In the genomic region with DNA sequence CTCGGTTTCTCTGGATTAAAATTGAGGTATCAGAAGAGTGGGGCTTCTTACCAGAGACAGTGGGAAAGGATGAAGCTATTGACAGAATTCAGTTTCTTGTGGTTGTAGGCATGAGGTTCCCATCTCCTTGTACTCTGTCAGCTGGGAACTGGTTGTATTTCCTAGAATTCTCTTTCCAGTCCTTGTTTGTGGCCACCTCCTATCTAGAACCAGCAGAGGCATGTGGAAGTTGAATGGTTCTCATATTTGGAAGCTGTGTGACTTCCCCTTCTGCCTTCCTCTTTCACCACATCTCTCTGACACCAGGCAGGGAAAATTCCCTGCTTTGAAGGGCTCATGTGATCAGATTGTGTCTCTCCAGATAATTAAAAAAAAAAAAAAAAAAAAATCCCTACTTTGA, we compare ENCODE assay signal across 17 cellular contexts.
DNase-seq lines count a peak whose midpoint lies in the region; ATAC-seq and TF ChIP-seq lines count a peak whose summit lies in the region.
"Had no signal": no experiment of that assay in that cellular context is flagged by ENCODE, and none has a peak within 500 bp of the region (broad histone marks: within the 10 kb centered on the region; RNA-seq: fewer than 3 reads in every experiment).

No MANE protein-coding gene starts in this region.

- no peaks in the 10 kb centered on the region for H3K9me3 Mint-ChIP-seq in HFFc6
- H3K9me3 Mint-ChIP-seq in endothelial cell (ENCODE audit: unreplicated experiment): no peaks in the 10 kb centered on the region
- peaks cover 7% of the 10 kb centered on the region for H3K9me3 Mint-ChIP-seq in osteocyte (ENCODE audit: unreplicated experiment)
- H3K9me3 Mint-ChIP-seq in activated CD4-positive, alpha-beta memory T cell treated with anti-CD3 and anti-CD28 coated beads for 36 hours: peaks cover 8% of the 10 kb centered on the region
- H3K9me3 Mint-ChIP-seq: nephron progenitor cell had no signal

- no peaks in the 10 kb centered on the region for H3K36me3 ChIP-seq in SJCRH30
- H3K36me3 ChIP-seq: sigmoid colon had no signal

- no peak for TF ChIP-seq CTCF in HFFc6 (IDR thresholded peaks at IDR 0.05)
- no peak for TF ChIP-seq CTCF in endothelial cell (IDR thresholded peaks at IDR 0.05; ENCODE audit: unreplicated experiment)
- TF ChIP-seq CTCF in osteocyte (IDR thresholded peaks at IDR 0.05): no peak

- no peaks in the 10 kb centered on the region for H3K9me3 ChIP-seq in SJCRH30 (replicated peaks)
- H3K9me3 ChIP-seq: body of pancreas, sigmoid colon had no signal

- H3K4me3 Mint-ChIP-seq in HFFc6 (no peak overlapping the region), endothelial cell (ENCODE audit: unreplicated experiment) (no peak overlapping the region), osteocyte (ENCODE audit: unreplicated experiment) (no peak overlapping the region)
- H3K4me3 Mint-ChIP-seq in activated CD4-positive, alpha-beta memory T cell treated with anti-CD3 and anti-CD28 coated beads for 36 hours: no peak overlapping the region
- H3K4me3 Mint-ChIP-seq: activated CD4-positive, alpha-beta memory T cell treated with anti-CD3 and anti-CD28 coated beads, Interleukin-2, amount 10 ng/mL, durations not matched to agents 7 days and 5 days; CD14-positive monocyte; nephron progenitor cell had no signal

- H3K27me3 ChIP-seq in SJCRH30: no peaks in the 10 kb centered on the region
- H3K27me3 ChIP-seq: body of pancreas, sigmoid colon had no signal

- POLR2A ChIA-PET in activated CD4-positive, alpha-beta memory T cell treated with anti-CD3 and anti-CD28 coated beads for 36 hours (lab: Charles Lee): no interaction called here

- DNase-seq in HFFc6 (peak; percentile 25), SJCRH30 (no peak), endothelial cell (ENCODE audit: low spot score) (no peak), osteocyte (ENCODE audit: extremely low spot score, unreplicated experiment) (no peak), D341Med (ENCODE audit: low spot score) (no peak), NCI-H1694 (lab: John Stamatoyannopoulos, UW) (no peak)
- no peak for DNase-seq in activated CD4-positive, alpha-beta memory T cell treated with anti-CD3 and anti-CD28 coated beads for 36 hours
- DNase-seq: activated CD4-positive, alpha-beta memory T cell treated with anti-CD3 and anti-CD28 coated beads, Interleukin-2, amount 10 ng/mL, durations not matched to agents 7 days and 5 days; body of pancreas; effector CD4-positive, alpha-beta T cell; NCI-H187; NCI-H526; nephron progenitor cell; sigmoid colon; stimulated activated naive CD4-positive, alpha-beta T cell had no signal

- intact Hi-C loops in activated CD4-positive, alpha-beta memory T cell treated with anti-CD3 and anti-CD28 coated beads for 36 hours (cut with micrococcal nuclease): no loop called here

- H3K4me1 ChIP-seq in SJCRH30: peaks cover 17% of the 10 kb centered on the region
- H3K4me1 ChIP-seq: body of pancreas had no signal

- no peak overlapping the region for H3K4me3 ChIP-seq in SJCRH30
- H3K4me3 ChIP-seq: body of pancreas, sigmoid colon had no signal

- H3K27ac Mint-ChIP-seq in HFFc6 (peak overlapping the region; percentile 77), endothelial cell (ENCODE audit: unreplicated experiment) (peak overlapping the region; percentile 13), osteocyte (ENCODE audit: unreplicated experiment) (peak overlapping the region; percentile 93)
- H3K27ac Mint-ChIP-seq in activated CD4-positive, alpha-beta memory T cell treated with anti-CD3 and anti-CD28 coated beads for 36 hours: no peak overlapping the region
- H3K27ac Mint-ChIP-seq: activated CD4-positive, alpha-beta memory T cell treated with anti-CD3 and anti-CD28 coated beads, Interleukin-2, amount 10 ng/mL, durations not matched to agents 7 days and 5 days; CD14-positive monocyte had no signal

- H3K27me3 Mint-ChIP-seq in HFFc6 (ENCODE audit: insufficient read depth) (no peaks in the 10 kb centered on the region), endothelial cell (ENCODE audit: unreplicated experiment) (peaks cover 5% of the 10 kb centered on the region), osteocyte (ENCODE audit: unreplicated experiment) (no peaks in the 10 kb centered on the region)
- H3K27me3 Mint-ChIP-seq in activated CD4-positive, alpha-beta memory T cell treated with anti-CD3 and anti-CD28 coated beads for 36 hours: no peaks in the 10 kb centered on the region
- H3K27me3 Mint-ChIP-seq: activated CD4-positive, alpha-beta memory T cell treated with anti-CD3 and anti-CD28 coated beads, Interleukin-2, amount 10 ng/mL, durations not matched to agents 7 days and 5 days had no signal

- ATAC-seq in GM19351 (IDR thresholded peaks at IDR 0.05; ENCODE audit: unreplicated experiment): no peak
- ATAC-seq: body of pancreas had no signal

- H3K4me1 Mint-ChIP-seq in HFFc6 (ENCODE audit: low read depth) (peaks cover 61% of the 10 kb centered on the region), endothelial cell (ENCODE audit: unreplicated experiment) (peaks cover 8% of the 10 kb centered on the region), osteocyte (ENCODE audit: unreplicated experiment) (peaks cover 54% of the 10 kb centered on the region)
- H3K4me1 Mint-ChIP-seq in activated CD4-positive, alpha-beta memory T cell treated with anti-CD3 and anti-CD28 coated beads for 36 hours (ENCODE audit: low read depth): no peaks in the 10 kb centered on the region
- H3K4me1 Mint-ChIP-seq: activated CD4-positive, alpha-beta memory T cell treated with anti-CD3 and anti-CD28 coated beads, Interleukin-2, amount 10 ng/mL, durations not matched to agents 7 days and 5 days; CD14-positive monocyte; nephron progenitor cell had no signal

- CTCF ChIA-PET in activated CD4-positive, alpha-beta memory T cell treated with anti-CD3 and anti-CD28 coated beads for 36 hours (lab: Charles Lee): no interaction called here

- H3K27ac ChIP-seq in SJCRH30: peak overlapping the region; percentile 17
- H3K27ac ChIP-seq: body of pancreas had no signal

- H3K36me3 Mint-ChIP-seq in HFFc6 (ENCODE audit: low read depth): no peaks in the 10 kb centered on the region
- H3K36me3 Mint-ChIP-seq in endothelial cell (ENCODE audit: low read depth, unreplicated experiment): no peaks in the 10 kb centered on the region
- H3K36me3 Mint-ChIP-seq in osteocyte (ENCODE audit: unreplicated experiment): peaks cover 2% of the 10 kb centered on the region
- no peaks in the 10 kb centered on the region for H3K36me3 Mint-ChIP-seq in activated CD4-positive, alpha-beta memory T cell treated with anti-CD3 and anti-CD28 coated beads for 36 hours
- H3K36me3 Mint-ChIP-seq: CD14-positive monocyte had no signal
